17 cellular contexts compared by ENCODE assay signal in the genomic region with DNA sequence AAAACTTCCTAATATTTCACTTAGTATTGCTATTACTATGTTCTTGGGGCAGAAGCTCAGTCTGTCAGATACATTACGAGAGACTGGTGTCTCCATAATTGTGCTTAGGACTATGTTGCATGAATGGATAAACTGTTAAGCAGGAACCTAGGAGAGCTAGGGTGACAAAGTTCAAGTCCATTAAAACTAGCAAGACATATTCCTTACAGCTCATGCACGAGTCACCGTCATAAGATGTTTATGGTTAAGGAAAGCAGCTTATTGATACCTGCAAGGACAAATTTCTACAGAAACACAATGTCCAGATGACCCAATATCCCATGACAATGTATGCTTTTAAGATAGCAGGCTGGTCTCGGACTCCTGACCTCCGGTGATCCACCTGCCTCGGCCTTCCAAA.
"Had no signal": no experiment of that assay in that cellular context is flagged by ENCODE, and none has a peak within 500 bp of the region (broad histone marks: within the 10 kb centered on the region; RNA-seq: fewer than 3 reads in every experiment).

No MANE protein-coding gene starts in this region.

- H3K9me3 ChIP-seq: upper lobe of right lung, vagina had no signal

- H3K27ac ChIP-seq: epithelial cell of prostate, esophagus muscularis mucosa, foreskin keratinocyte, neutrophil, tibial nerve, upper lobe of right lung, vagina had no signal

- H3K27ac Mint-ChIP-seq: naive thymus-derived CD4-positive, alpha-beta T cell; nephron progenitor cell; stimulated activated memory B cell treated with anti-CD40 and anti-IgM and Interleukin-4, amounts not matched to agents 10 μg/mL and 1 μg/mL and 100 μg/mL, for 72 hours; stimulated activated naive CD8-positive, alpha-beta T cell treated with anti-CD3 and anti-CD28 coated beads, Interleukin-15, Interleukin-2, amounts not matched to agents 100 ng/mL and 50 ng/mL, for 24 hours had no signal

- ATAC-seq: foreskin keratinocyte; naive thymus-derived CD4-positive, alpha-beta T cell; right cardiac atrium; stimulated activated memory B cell treated with anti-CD40 and anti-IgM and Interleukin-4, amounts not matched to agents 10 μg/mL and 1 μg/mL and 100 μg/mL, for 72 hours; upper lobe of right lung had no signal

- H3K4me3 ChIP-seq: esophagus muscularis mucosa, tibial nerve, upper lobe of right lung, vagina had no signal

- H3K36me3 ChIP-seq: neutrophil, upper lobe of right lung, vagina had no signal

- DNase-seq: effector memory CD4-positive, alpha-beta T cell; hippocampal formation; kidney glomerular epithelial cell; naive thymus-derived CD4-positive, alpha-beta T cell; nephron progenitor cell; posterior cingulate gyrus; right cardiac atrium; stimulated activated CD4-positive, alpha-beta T cell treated with anti-CD3 and anti-CD28 coated beads, Interleukin-4, amount 100 ng/mL, for 24 hours; upper lobe of right lung had no signal

- H3K4me3 Mint-ChIP-seq: naive thymus-derived CD4-positive, alpha-beta T cell; nephron progenitor cell; stimulated activated memory B cell treated with anti-CD40 and anti-IgM and Interleukin-4, amounts not matched to agents 10 μg/mL and 1 μg/mL and 100 μg/mL, for 72 hours; stimulated activated naive CD8-positive, alpha-beta T cell treated with anti-CD3 and anti-CD28 coated beads, Interleukin-15, Interleukin-2, amounts not matched to agents 100 ng/mL and 50 ng/mL, for 24 hours had no signal

- H3K27me3 ChIP-seq: foreskin keratinocyte, upper lobe of right lung, vagina had no signal

- H3K4me1 ChIP-seq: foreskin keratinocyte had no signal
